Comparison of ENCODE assay signal across 20 cellular contexts in the genomic region with DNA sequence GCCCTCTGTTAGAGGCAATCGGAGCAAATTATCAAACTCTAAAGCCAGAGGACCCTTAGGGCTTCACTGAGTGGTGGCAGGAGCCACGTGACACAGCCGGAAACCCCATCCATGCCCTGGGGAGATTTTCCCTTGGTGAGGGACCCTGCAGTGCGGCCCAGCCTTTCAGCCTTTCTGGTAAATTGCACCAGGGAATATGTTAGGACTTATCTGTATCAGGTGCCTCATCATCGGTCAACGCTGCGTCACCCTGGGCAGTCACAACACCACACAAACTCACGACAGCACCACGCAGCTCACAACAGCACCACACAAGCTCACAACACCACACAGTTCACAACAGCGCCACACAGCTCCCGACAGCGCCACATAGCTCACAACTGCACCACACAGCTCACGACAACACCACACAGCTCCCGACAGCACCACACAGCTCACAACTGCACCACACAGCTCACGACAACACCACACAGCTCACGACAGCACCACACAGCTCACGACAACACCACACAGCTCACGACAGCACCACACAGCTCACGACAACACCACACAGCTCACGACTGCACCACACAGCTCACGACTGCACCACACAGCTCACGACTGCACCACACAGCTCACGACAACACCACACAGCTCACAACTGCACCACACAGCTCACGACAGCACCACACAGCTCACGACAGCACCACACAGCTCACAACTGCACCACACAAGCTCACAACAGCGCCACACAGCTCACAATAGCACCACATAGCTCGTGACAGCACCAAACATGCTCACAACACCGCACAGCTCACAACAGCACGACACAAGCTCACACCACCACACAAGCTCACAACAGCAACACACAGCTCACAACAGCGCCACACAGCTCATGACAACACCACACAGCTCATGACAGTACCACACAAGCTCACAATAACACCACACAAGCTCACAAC.
DNase-seq lines count a peak whose midpoint lies in the region; ATAC-seq lines count a peak whose summit lies in the region.
"Had no signal": no experiment of that assay in that cellular context is flagged by ENCODE, and none has a peak within 500 bp of the region (broad histone marks: within the 10 kb centered on the region; RNA-seq: fewer than 3 reads in every experiment).

No MANE protein-coding gene starts in this region.

- H2BK5ac ChIP-seq in trophoblast cell (ENCODE audit: low read depth, low read length, poor library complexity), result no peak overlapping the region

- no peak overlapping the region for H2BK12ac ChIP-seq in trophoblast cell (ENCODE audit: low read length)

- H2AK5ac ChIP-seq in trophoblast cell (ENCODE audit: low read length), result peak overlapping the region; percentile 11

- peaks cover 52 to 82% (median 69%) of the 10 kb centered on the region in 10 experiments for H3K4me1 ChIP-seq in BLaER1 treated with 17β-estradiol and CSF1 and Interleukin-3, amounts not matched to agents 10 nM and 100 nM
- H3K4me1 ChIP-seq in trophoblast cell (ENCODE audit: control insufficient read depth in 1 of 2, insufficient read depth in 2 of 2, low read length in 2 of 2), result peaks cover 12 to 18% of the 10 kb centered on the region in 2 experiments
- H3K4me1 ChIP-seq: foreskin keratinocyte, SJCRH30 had no signal

- H3K36me3 ChIP-seq in BLaER1 treated with 17β-estradiol and CSF1 and Interleukin-3, amounts not matched to agents 10 nM and 100 nM, result no peaks in the 10 kb centered on the region
- no peaks in the 10 kb centered on the region for H3K36me3 ChIP-seq in trophoblast cell (ENCODE audit: control insufficient read depth in 1 of 2, insufficient read depth in 2 of 2, low read length in 2 of 2)
- H3K36me3 ChIP-seq: SJCRH30, thoracic aorta had no signal

- ATAC-seq in left cardiac atrium (no peak), GM18517 (IDR thresholded peaks at IDR 0.05; ENCODE audit: unreplicated experiment) (no peak)
- ATAC-seq: activated naive CD8-positive, alpha-beta T cell treated with anti-CD3 and anti-CD28 coated beads, Interleukin-2, amount 50 U/mL, for 24 hours; foreskin keratinocyte; psoas muscle had no signal

- peak overlapping the region in 1 of 11 experiments; percentile 4; a peak in 1 of 22 replicates for H3K27ac ChIP-seq in BLaER1 treated with 17β-estradiol and CSF1 and Interleukin-3, amounts not matched to agents 10 nM and 100 nM
- H3K27ac ChIP-seq in trophoblast cell (ENCODE audit: low read depth, low read length), result no peak overlapping the region
- H3K27ac ChIP-seq: foreskin keratinocyte, psoas muscle, SJCRH30, thoracic aorta had no signal

- H2AFZ ChIP-seq in trophoblast cell (ENCODE audit: insufficient read depth, low read length, poor library complexity), result no peak overlapping the region

- no peak overlapping the region for H3K23ac ChIP-seq in trophoblast cell (ENCODE audit: low read length)

- H4K8ac ChIP-seq in trophoblast cell (ENCODE audit: low read depth, low read length), result no peak overlapping the region

- no peak overlapping the region for H2BK120ac ChIP-seq in trophoblast cell (ENCODE audit: insufficient read depth, low read length, poor library complexity)

- DNase-seq in NCI-H146 (lab: John Stamatoyannopoulos, UW), result peak; percentile 43
- peak; percentile 7 for DNase-seq in left cardiac atrium
- DNase-seq in trophoblast cell, result no peak
- DNase-seq in stimulated activated CD4-positive, alpha-beta T cell treated with anti-CD3 and anti-CD28 coated beads, Interleukin-4, amount 100 ng/mL, for 24 hours, result no peak
- no peak for DNase-seq in NCI-H510A (lab: John Stamatoyannopoulos, UW)
- no peak for DNase-seq in central memory CD4-positive, alpha-beta T cell
- DNase-seq: activated CD4-positive, alpha-beta T cell treated with anti-CD3 and anti-CD28 coated beads, Interleukin-2, amount 50 U/mL, for 48 hours; activated naive CD8-positive, alpha-beta T cell treated with anti-CD3 and anti-CD28 coated beads, Interleukin-2, amount 50 U/mL, for 24 hours; DMS79; foreskin keratinocyte; GOT3; hypothalamus; NCI-H1105 treated with DMSO at 0.1 percent for 48 hours; NCI-H748 treated with DMSO at 0.1 percent for 48 hours; OCI-M1; SJCRH30 had no signal

- H3K4me2 ChIP-seq in BLaER1 treated with 17β-estradiol and CSF1 and Interleukin-3, amounts not matched to agents 10 nM and 100 nM, result peak overlapping the region; percentile 7 to 97 (median 93); a peak in 21 of 22 replicates
- no peak overlapping the region for H3K4me2 ChIP-seq in trophoblast cell (ENCODE audit: low read length)

- no peak overlapping the region for H4K12ac ChIP-seq in trophoblast cell (ENCODE audit: low read depth, low read length)

- intact Hi-C loops in left cardiac atrium (cut with DNase I), result no loop called here

- H3K9me3 ChIP-seq in BLaER1 treated with 17β-estradiol and CSF1 and Interleukin-3, amounts not matched to agents 10 nM and 100 nM (replicated peaks in 1 of 11), result no peaks in the 10 kb centered on the region
- peaks cover 4% of the 10 kb centered on the region for H3K9me3 ChIP-seq in trophoblast cell (ENCODE audit: insufficient read depth, low read depth, low read length)
- H3K9me3 ChIP-seq: psoas muscle, SJCRH30, thoracic aorta had no signal

- H3K4me3 ChIP-seq in BLaER1 treated with 17β-estradiol and CSF1 and Interleukin-3, amounts not matched to agents 10 nM and 100 nM, result no peak overlapping the region
- H3K4me3 ChIP-seq in trophoblast cell (ENCODE audit: low read depth, low read length), result peak overlapping the region; percentile 35
- H3K4me3 ChIP-seq: psoas muscle, SJCRH30, thoracic aorta had no signal

- no peak overlapping the region for H4K91ac ChIP-seq in trophoblast cell (ENCODE audit: low read depth, low read length)

- H3K79me1 ChIP-seq in trophoblast cell (ENCODE audit: low read length), result peaks cover 10% of the 10 kb centered on the region

- peak overlapping the region in 2 of 11 experiments; percentile 19 to 34; a peak in 1 of 22 replicates for H3K9ac ChIP-seq in BLaER1 treated with 17β-estradiol and CSF1 and Interleukin-3, amounts not matched to agents 10 nM and 100 nM
- H3K9ac ChIP-seq in trophoblast cell (ENCODE audit: low read length), result no peak overlapping the region

- no peak overlapping the region for H3K18ac ChIP-seq in trophoblast cell (ENCODE audit: low read length)

- peaks cover 0 to 71% (median 0%) of the 10 kb centered on the region in 11 experiments; a peak in 6 of 22 replicates for H3K27me3 ChIP-seq in BLaER1 treated with 17β-estradiol and CSF1 and Interleukin-3, amounts not matched to agents 10 nM and 100 nM
- H3K27me3 ChIP-seq in trophoblast cell (ENCODE audit: insufficient read depth, low read length), result no peaks in the 10 kb centered on the region
- H3K27me3 ChIP-seq: foreskin keratinocyte had no signal

- peaks cover 0 to 9% (median 0%) of the 10 kb centered on the region in 11 experiments; a peak in 3 of 22 replicates for H4K20me1 ChIP-seq in BLaER1 treated with 17β-estradiol and CSF1 and Interleukin-3, amounts not matched to agents 10 nM and 100 nM

- WGBS in trophoblast cell (ENCODE audit: extremely low coverage, insufficient coverage, insufficient read length), result no CpG with 5 or more reads among the region's 30 CpGs

- no peak overlapping the region for H3K14ac ChIP-seq in trophoblast cell (ENCODE audit: low read length)

- H3K79me2 ChIP-seq in trophoblast cell (ENCODE audit: control insufficient read depth, insufficient read depth, low read length, poor library complexity), result no peaks in the 10 kb centered on the region

- H3K4ac ChIP-seq in trophoblast cell (ENCODE audit: low read depth, low read length), result no peak overlapping the region

Comparison
In these comparisons a context has a peak if more than half of its experiments do, and no peak if none do; other contexts are left out.
1. DNase-seq: peak in NCI-H146 (single experiment) and left cardiac atrium (single experiment); none in trophoblast cell (0 of 2), stimulated activated CD4-positive, alpha-beta T cell treated with anti-CD3 and anti-CD28 coated beads, Interleukin-4, amount 100 ng/mL, for 24 hours (single experiment), NCI-H510A (single experiment) and central memory CD4-positive, alpha-beta T cell (single experiment).